1 cellular context compared by ENCODE assay signal in genomic region chr12:66301944-66302826, GRCh38.
A peak's percentile ranks its signal among the peaks of the same experiment; 100 is the strongest.
TF ChIP-seq lines count a peak whose summit lies in the region.

HELB (plus strand) TSS chr12:66302493; CDS start chr12:66302604, 111 bp downstream.

TF ChIP-seq in K562, 482 proteins besides CTCF, POLR2A, EP300 and RAD21 (continued from another document and continues in another):
- no peak for TF ChIP-seq MBD1 (CRISPR knock-in tag; IDR thresholded peaks at IDR 0.05)
- peak; percentile 52; the same call in 1 of the 2 replicates for TF ChIP-seq SP1 (CRISPR knock-in tag; IDR thresholded peaks at IDR 0.05)
- peak in 1 of 2 experiments; percentile 36 for TF ChIP-seq AFF1 (IDR thresholded peaks at IDR 0.05; ENCODE audit: low read depth in 1 of 2, partially characterized antibody in 2 of 2)
- TF ChIP-seq BRF1 (IDR thresholded peaks at IDR 0.05; ENCODE audit: borderline replicate concordance, extremely low read depth, insufficient read length), result no peak
- TF ChIP-seq E2F6 (IDR thresholded peaks at IDR 0.05; ENCODE audit: borderline replicate concordance in 1 of 2, extremely low read depth in 1 of 2, insufficient read depth in 1 of 2, insufficient read length in 1 of 2, low read depth in 1 of 2, low read length in 1 of 2, poor library complexity in 1 of 2, severe bottlenecking in 1 of 2), result peak in 1 of 2 experiments; percentile 38
- TF ChIP-seq SMARCA5 (IDR thresholded peaks at IDR 0.05), result no peak
- TF ChIP-seq BCOR (IDR thresholded peaks at IDR 0.05), result no peak
- TF ChIP-seq ELF4 (CRISPR knock-in tag; IDR thresholded peaks at IDR 0.05), result peak; percentile 61
- TF ChIP-seq ZEB2 (IDR thresholded peaks at IDR 0.05), result 0 out of 2 replicates have a peak, but pooled peaks have one; percentile 58
- no peak for TF ChIP-seq THRB (CRISPR knock-in tag; conservative IDR thresholded peaks at IDR 0.05)
- peak; percentile 70; the same call in 1 of the 2 replicates for TF ChIP-seq L3MBTL2 (IDR thresholded peaks at IDR 0.05)
- TF ChIP-seq ZNF280B (CRISPR knock-in tag; IDR thresholded peaks at IDR 0.05), result no peak
- 0 out of 2 replicates have a peak, but pooled peaks have one; percentile 29 for TF ChIP-seq EHMT2 (IDR thresholded peaks at IDR 0.05)
- TF ChIP-seq JUND (IDR thresholded peaks at IDR 0.05; ENCODE audit: borderline replicate concordance, low read depth, low read length), result peak; percentile 51
- TF ChIP-seq JUND (tag; IDR thresholded peaks at IDR 0.05; ENCODE audit: borderline replicate concordance, low read depth, low read length), result no peak
- TF ChIP-seq CREM (IDR thresholded peaks at IDR 0.05; ENCODE audit: low read depth), result peak; percentile 30; the same call in 1 of the 2 replicates
- peak; percentile 51; the same call in 1 of the 2 replicates for TF ChIP-seq MGA (IDR thresholded peaks at IDR 0.05)
- TF ChIP-seq TCF3 (CRISPR knock-in tag; IDR thresholded peaks at IDR 0.05), result no peak
- TF ChIP-seq SRSF9 (IDR thresholded peaks at IDR 0.05; ENCODE audit: borderline replicate concordance, low read depth, low read length), result no peak
- TF ChIP-seq ETV6 (IDR thresholded peaks at IDR 0.05; ENCODE audit: borderline replicate concordance in 1 of 2, low read depth in 2 of 2, low read length in 1 of 2), result no peak
- TF ChIP-seq ETV6 (CRISPR knock-in tag; IDR thresholded peaks at IDR 0.05; ENCODE audit: borderline replicate concordance), result no peak
- TF ChIP-seq ARID4B (CRISPR knock-in tag; IDR thresholded peaks at IDR 0.05), result 0 out of 2 replicates have a peak, but pooled peaks have one; percentile 23
- no peak for TF ChIP-seq U2AF2 (optimal IDR thresholded peaks at IDR 0.05; ENCODE audit: low read depth, low read length)
- no peak for TF ChIP-seq ZNF75A (CRISPR knock-in tag; IDR thresholded peaks at IDR 0.05)
- peak in 1 of 2 experiments; percentile 36; a peak in 1 of 4 replicates for TF ChIP-seq SIN3A (IDR thresholded peaks at IDR 0.05; ENCODE audit: borderline replicate concordance in 2 of 2, control insufficient read depth in 1 of 2, low read depth in 2 of 2, low read length in 2 of 2)
- peak; percentile 93 for TF ChIP-seq STAT5A (IDR thresholded peaks at IDR 0.05; ENCODE audit: borderline replicate concordance, low read length)
- TF ChIP-seq CC2D1A (IDR thresholded peaks at IDR 0.05), result no peak
- peak; percentile 70 for TF ChIP-seq ZBTB17 (CRISPR knock-in tag; IDR thresholded peaks at IDR 0.05)
